Comparison of ENCODE assay signal across 8 cellular contexts in the genomic region with DNA sequence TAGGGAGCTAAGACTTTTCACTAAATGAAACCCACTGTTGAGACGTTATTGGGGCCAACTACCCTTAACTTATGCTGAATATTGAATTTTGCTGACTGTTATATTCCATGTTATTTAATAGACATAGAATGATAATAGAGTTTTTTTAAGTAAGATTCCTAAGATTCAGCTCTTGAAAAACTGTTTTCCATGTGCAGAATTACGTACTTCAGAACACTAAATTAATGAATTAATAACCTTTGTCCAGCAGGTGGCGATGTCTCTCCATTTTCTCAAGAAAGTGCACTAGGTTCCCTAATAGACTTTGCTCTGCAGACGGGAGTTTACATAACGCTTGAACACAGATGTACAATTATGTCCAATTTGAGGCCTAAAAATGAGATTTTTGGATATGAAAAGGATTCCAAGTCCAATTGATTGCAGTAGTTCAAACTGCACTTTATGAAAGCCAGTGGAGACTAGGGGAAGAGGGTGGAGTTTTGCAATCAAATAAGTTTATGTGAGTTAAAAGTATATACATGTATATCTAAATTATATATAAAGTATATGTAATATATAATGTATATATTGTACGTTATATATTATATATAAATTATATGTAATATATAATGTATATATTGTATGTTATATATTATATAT.
DNase-seq lines count a peak whose midpoint lies in the region; ATAC-seq and TF ChIP-seq lines count a peak whose summit lies in the region.

No MANE protein-coding gene starts in this region.

- intact Hi-C loops in head of caudate nucleus (cut with DNase I), result loop anchor here (5.0 to 10.0 kb wide), 2 partner anchors 403 to 486 kb away; no protein-coding TSS in a partner anchor

- ATAC-seq in GM19035 (IDR thresholded peaks at IDR 0.05; ENCODE audit: unreplicated experiment), result no peak

- POLR2A ChIA-PET in GM10248 (lab: Yijun Ruan, JAX), result no interaction called here

- DNase-seq in GM10248 (ENCODE audit: extremely low spot score) (peak; percentile 59), NCI-H1048 (lab: John Stamatoyannopoulos, UW) (peak; percentile 60), SIG-M5 (lab: John Stamatoyannopoulos, UW) (peak; percentile 6), head of caudate nucleus (peak in 34 of 42 donors; percentile 31 to 90 (median 74)), putamen (ENCODE audit: low spot score) (peak; percentile 87), HuH-7.5 (ENCODE audit: low spot score) (no peak)
- peak; percentile 59 for DNase-seq in activated naive CD4-positive, alpha-beta T cell treated with anti-CD3 and anti-CD28 coated beads, Interleukin-2, amount 50 U/mL, for 16 hours

- CTCF ChIA-PET in GM10248 (lab: Yijun Ruan, JAX), result interaction anchor here (0.7 to 14.8 kb wide), 54 partner anchors 8 to 582 kb away, joined by 3 to 192 read pairs (median 4); partner anchors contain the start of gene ZC3H12D

- peak; percentile 54 for TF ChIP-seq CTCF in GM10248 (IDR thresholded peaks at IDR 0.05; ENCODE audit: control extremely low read depth, extremely low read depth, low read depth, missing control alignments)
